Comparison of ENCODE assay signal across 23 cellular contexts in genomic region chr1:237011432-237011831, GRCh38. TPM values are rescaled to one million over a fixed set of nuclear protein-coding genes. Genes with fewer than 3 reads are reported as not detected.
"Had no signal": no experiment of that assay in that cellular context is flagged by ENCODE, and none has a peak within 500 bp of the region (broad histone marks: within the 10 kb centered on the region; RNA-seq: fewer than 3 reads in every experiment).

No MANE protein-coding gene starts in this region.

- H3K4me1 ChIP-seq: parathyroid adenoma, SJSA1 had no signal

- H3K4me3 Mint-ChIP-seq: activated naive CD4-positive, alpha-beta T cell treated with anti-CD3 and anti-CD28 coated beads, Interleukin-2, amount 50 U/mL, for 24 hours; effector memory CD8-positive, alpha-beta T cell; naive thymus-derived CD8-positive, alpha-beta T cell; stimulated activated naive CD8-positive, alpha-beta T cell treated with anti-CD3 and anti-CD28 coated beads, Interleukin-15, amount 100 ng/mL, for 72 hours; T-helper 1 cell treated with Interleukin-12 subunit alpha and Interleukin-12 subunit beta and Interleukin-4 antibody, amounts not matched to agents 30 μg/mL and 1 μg/mL, for 36 hours had no signal

- H3K9me3 ChIP-seq: mucosa of descending colon, SJSA1 had no signal

- H3K36me3 ChIP-seq: SJSA1 had no signal

- H3K9me3 Mint-ChIP-seq: activated naive CD4-positive, alpha-beta T cell treated with anti-CD3 and anti-CD28 coated beads, Interleukin-2, amount 50 U/mL, for 24 hours; effector memory CD8-positive, alpha-beta T cell; naive thymus-derived CD8-positive, alpha-beta T cell; stimulated activated naive CD8-positive, alpha-beta T cell treated with anti-CD3 and anti-CD28 coated beads, Interleukin-15, amount 100 ng/mL, for 72 hours; T-helper 1 cell treated with Interleukin-12 subunit alpha and Interleukin-12 subunit beta and Interleukin-4 antibody, amounts not matched to agents 30 μg/mL and 1 μg/mL, for 36 hours had no signal

- DNase-seq: activated gamma-delta T cell; effector memory CD8-positive, alpha-beta T cell; foreskin melanocyte; head of caudate nucleus; kidney glomerular epithelial cell; mesenchymal stem cell; mucosa of descending colon; naive thymus-derived CD8-positive, alpha-beta T cell; stimulated activated naive CD8-positive, alpha-beta T cell treated with anti-CD3 and anti-CD28 coated beads, Interleukin-15, amount 100 ng/mL, for 72 hours had no signal

- H3K4me1 Mint-ChIP-seq: activated naive CD4-positive, alpha-beta T cell treated with anti-CD3 and anti-CD28 coated beads, Interleukin-2, amount 50 U/mL, for 24 hours; naive thymus-derived CD8-positive, alpha-beta T cell; stimulated activated naive CD8-positive, alpha-beta T cell treated with anti-CD3 and anti-CD28 coated beads, Interleukin-15, amount 100 ng/mL, for 72 hours had no signal

- H3K4me3 ChIP-seq: mucosa of descending colon, SJSA1, skin epidermis had no signal

- H2AFZ ChIP-seq: parathyroid adenoma had no signal

- ATAC-seq: activated CD4-positive, CD25-positive, alpha-beta regulatory T cell treated with anti-CD3 and anti-CD28 coated beads, Interleukin-2, amount 50 U/mL, for 24 hours; effector memory CD8-positive, alpha-beta T cell; mucosa of descending colon; naive thymus-derived CD8-positive, alpha-beta T cell; stimulated activated naive CD8-positive, alpha-beta T cell treated with anti-CD3 and anti-CD28 coated beads, Interleukin-15, amount 100 ng/mL, for 72 hours had no signal

- H3K27ac ChIP-seq: parathyroid adenoma, SJSA1, skin epidermis had no signal

- H3K79me2 ChIP-seq: parathyroid adenoma had no signal

- H3K36me3 Mint-ChIP-seq: activated naive CD4-positive, alpha-beta T cell treated with anti-CD3 and anti-CD28 coated beads, Interleukin-2, amount 50 U/mL, for 24 hours; naive thymus-derived CD8-positive, alpha-beta T cell had no signal

- H3K27me3 ChIP-seq: SJSA1 had no signal

- H3K27ac Mint-ChIP-seq: activated naive CD4-positive, alpha-beta T cell treated with anti-CD3 and anti-CD28 coated beads, Interleukin-2, amount 50 U/mL, for 24 hours; effector memory CD8-positive, alpha-beta T cell; naive thymus-derived CD8-positive, alpha-beta T cell; stimulated activated naive CD8-positive, alpha-beta T cell treated with anti-CD3 and anti-CD28 coated beads, Interleukin-15, amount 100 ng/mL, for 72 hours; T-helper 1 cell treated with Interleukin-12 subunit alpha and Interleukin-12 subunit beta and Interleukin-4 antibody, amounts not matched to agents 30 μg/mL and 1 μg/mL, for 36 hours had no signal

RNA-seq across cellular contexts. Expression of gene MT1HL1, which starts 7.2 kb away (rescaled TPM):
- total RNA-seq: activated CD8-positive, alpha-beta memory T cell treated with anti-CD3 and anti-CD28 coated beads for 36 hours; bronchial epithelial cell; cerebellum; dermis microvascular lymphatic vessel endothelial cell; lower leg skin; mucosa of descending colon; naive thymus-derived CD8-positive, alpha-beta T cell; renal cortical epithelial cell; SJSA1 had no signal
- polyA plus RNA-seq: adipose tissue; naive thymus-derived CD8-positive, alpha-beta T cell; thymus had no signal

RNA-seq across cellular contexts. Expression of gene RYR2, which starts 30.6 kb away (rescaled TPM):
- total RNA-seq: bronchial epithelial cell; naive thymus-derived CD8-positive, alpha-beta T cell; SJSA1 had no signal
- polyA plus RNA-seq: naive thymus-derived CD8-positive, alpha-beta T cell had no signal
